Comparison of ENCODE assay signal across 14 cellular contexts in genomic region chr12:113587720-113588119, GRCh38.
"Had no signal": no experiment of that assay in that cellular context is flagged by ENCODE, and none has a peak within 500 bp of the region (broad histone marks: within the 10 kb centered on the region; RNA-seq: fewer than 3 reads in every experiment).

No MANE protein-coding gene starts in this region.

- H3K27ac Mint-ChIP-seq: activated T-helper 2 cell treated with anti-CD3 and anti-CD28 coated beads, Interferon-gamma antibody, Interleukin-2, Interleukin-4, amounts not matched to agents 10 μg/mL and 5 μg/mL and 100 μg/mL, durations not matched to agents 14 hours and 24 hours and 36 hours; natural killer cell treated with Interleukin-12 subunit alpha and Interleukin-12 subunit beta and Interleukin-15 and Interleukin-18, amount 100 ng/mL, for 72 hours; T-helper 1 cell treated with Interleukin-12 subunit alpha and Interleukin-12 subunit beta and Interleukin-4 antibody, amounts not matched to agents 30 μg/mL and 1 μg/mL, for 36 hours had no signal

- ATAC-seq: activated CD4-positive, CD25-positive, alpha-beta regulatory T cell treated with anti-CD3 and anti-CD28 coated beads, Interleukin-2, amount 50 U/mL, for 24 hours; left lung; natural killer cell treated with Interleukin-12 subunit alpha and Interleukin-12 subunit beta and Interleukin-15 and Interleukin-18, amount 100 ng/mL, for 72 hours had no signal

- H3K36me3 ChIP-seq: adrenal gland, colonic mucosa, heart left ventricle, left lung, upper lobe of left lung had no signal

- H3K27ac ChIP-seq: adrenal gland, colonic mucosa, heart left ventricle, left lung, upper lobe of left lung had no signal

- H3K4me3 ChIP-seq: adrenal gland, colonic mucosa, heart left ventricle, left lung, upper lobe of left lung had no signal

- H3K9me3 Mint-ChIP-seq: activated T-helper 2 cell treated with anti-CD3 and anti-CD28 coated beads, Interferon-gamma antibody, Interleukin-2, Interleukin-4, amounts not matched to agents 10 μg/mL and 5 μg/mL and 100 μg/mL, durations not matched to agents 14 hours and 24 hours and 36 hours; T-helper 1 cell treated with Interleukin-12 subunit alpha and Interleukin-12 subunit beta and Interleukin-4 antibody, amounts not matched to agents 30 μg/mL and 1 μg/mL, for 36 hours had no signal

- DNase-seq: activated naive CD4-positive, alpha-beta T cell treated with anti-CD3 and anti-CD28 coated beads, Interleukin-2, amount 50 U/mL, for 16 hours; adrenal gland; caudate nucleus; colonic mucosa; effector CD8-positive, alpha-beta T cell; heart left ventricle; left lung; stimulated activated CD4-positive, alpha-beta T cell treated with anti-CD3 and anti-CD28 coated beads, Interleukin-12 subunit alpha, Interleukin-12 subunit beta, amount 100 ng/mL, for 4 hours; stimulated activated naive CD4-positive, alpha-beta T cell treated with Interleukin-2 at 50 U/mL for 16 hours; upper lobe of left lung had no signal

- H3K9me3 ChIP-seq: adrenal gland, colonic mucosa, left lung, upper lobe of left lung had no signal

- H3K4me1 ChIP-seq: adrenal gland, colonic mucosa, left lung had no signal

- H3K4me3 Mint-ChIP-seq: natural killer cell treated with Interleukin-12 subunit alpha and Interleukin-12 subunit beta and Interleukin-15 and Interleukin-18, amount 100 ng/mL, for 72 hours; T-helper 1 cell treated with Interleukin-12 subunit alpha and Interleukin-12 subunit beta and Interleukin-4 antibody, amounts not matched to agents 30 μg/mL and 1 μg/mL, for 36 hours had no signal

- H3K27me3 ChIP-seq: adrenal gland had no signal
